Comparison of ENCODE assay signal across 19 cellular contexts in genomic region chr22:29345932-29346331, GRCh38. TPM values are rescaled to one million over a fixed set of nuclear protein-coding genes. Genes with fewer than 3 reads are reported as not detected.
DNase-seq lines count a peak whose midpoint lies in the region; ATAC-seq and TF ChIP-seq lines count a peak whose summit lies in the region.
"Had no signal": no experiment of that assay in that cellular context is flagged by ENCODE, and none has a peak within 500 bp of the region (broad histone marks: within the 10 kb centered on the region; RNA-seq: fewer than 3 reads in every experiment).

No MANE protein-coding gene starts in this region.

- no peaks in the 10 kb centered on the region for H3K27me3 ChIP-seq in sigmoid colon
- H3K27me3 ChIP-seq: hepatocyte, right lobe of liver, uterus had no signal

- no peaks in the 10 kb centered on the region for H3K9me3 ChIP-seq in sigmoid colon
- H3K9me3 ChIP-seq: Caco-2, right lobe of liver, uterus had no signal

- TF ChIP-seq CTCF in VCaP (conservative IDR thresholded peaks at IDR 0.05), result no peak
- TF ChIP-seq CTCF in sigmoid colon (IDR thresholded peaks at IDR 0.05), result no peak
- TF ChIP-seq CTCF in omental fat pad (IDR thresholded peaks at IDR 0.05), result no peak

- H3K27ac ChIP-seq in VCaP, result peak overlapping the region; percentile 87
- peak overlapping the region in 3 of 4 donors; percentile 63 to 79 (median 76) for H3K27ac ChIP-seq in sigmoid colon
- H3K27ac ChIP-seq: hepatocyte, uterus had no signal

- in situ Hi-C loops in G401 (cut with HindIII; ENCODE audit: low sequenced_read_pairs), result no loop called here

- TF ChIP-seq POLR2A in sigmoid colon (IDR thresholded peaks at IDR 0.05), result no peak

- H3K4me3 ChIP-seq in sigmoid colon, result no peak overlapping the region
- H3K4me3 ChIP-seq: hepatocyte, right lobe of liver, uterus had no signal

- no peak for TF ChIP-seq EP300 in sigmoid colon (IDR thresholded peaks at IDR 0.05)

- no peak for ATAC-seq in omental fat pad (ENCODE audit: low FRiP score)
- ATAC-seq: activated CD8-positive, alpha-beta memory T cell treated with anti-CD3 and anti-CD28 coated beads, Interleukin-2, amount 10 ng/mL, durations not matched to agents 7 days and 5 days; stimulated activated naive CD8-positive, alpha-beta T cell treated with anti-CD3 and anti-CD28 coated beads, Interleukin-15, Interleukin-2, amounts not matched to agents 100 U/mL and 50 U/mL, for 24 hours had no signal

- intact Hi-C loops in sigmoid colon (cut with DNase I), result loop anchor here (2.0 kb wide), 1 partner anchor 13 kb away; no protein-coding TSS in a partner anchor

- H3K36me3 ChIP-seq in sigmoid colon, result peaks cover 16 to 60% (median 43%) of the 10 kb centered on the region in 4 donors
- H3K36me3 ChIP-seq: uterus had no signal

- peak; percentile 41 for DNase-seq in G401 (ENCODE audit: low spot score)
- peak; percentile 72 for DNase-seq in islet precursor cell
- no peak for DNase-seq in sigmoid colon
- DNase-seq in kidney glomerular epithelial cell (lab: John Stamatoyannopoulos, UW), result no peak
- no peak for DNase-seq in omental fat pad (ENCODE audit: low spot score)
- no peak for DNase-seq in SKM-1 (lab: John Stamatoyannopoulos, UW; ENCODE audit: unreplicated experiment)
- DNase-seq: activated CD8-positive, alpha-beta memory T cell treated with anti-CD3 and anti-CD28 coated beads, Interleukin-2, amount 10 ng/mL, durations not matched to agents 7 days and 5 days; AML-193; Caco-2; H7; NCI-H187; SHP77; stimulated activated naive CD8-positive, alpha-beta T cell treated with anti-CD3 and anti-CD28 coated beads, Interleukin-15, Interleukin-2, amounts not matched to agents 100 U/mL and 50 U/mL, for 24 hours; uterus had no signal

- H3K4me1 ChIP-seq in sigmoid colon, result peaks cover 0 to 51% (median 47%) of the 10 kb centered on the region in 4 donors
- H3K4me1 ChIP-seq: uterus had no signal

RNA-seq across cellular contexts. Expression of gene RASL10A, which starts 30.4 kb away (rescaled TPM):
- 3.0 and 9.6 TPM in 2 replicates for total RNA-seq in G401 (2014; rRNA removed; shearing (Covaris generic))
- total RNA-seq in sigmoid colon, result 1 to 10 TPM in 2 of 4 donors, under 1 TPM in 2; 0.33 to 1.7 (median 0.92) TPM
- 1 to 10 TPM in 1 of 3 donors, not detected in 2; 3.0 TPM for polyA plus RNA-seq in sigmoid colon
- 1 to 10 TPM in 2 of 4 donors, under 1 TPM in 1, not detected in 1; 0.56 to 2.6 (median 1.5) TPM for total RNA-seq in omental fat pad
- total RNA-seq: NCI-H460 had no signal
- polyA plus RNA-seq: IgD-negative memory B cell had no signal

RNA-seq across cellular contexts. Expression of gene GAS2L1, which starts 39.5 kb away (rescaled TPM):
- total RNA-seq in G401 (2014; rRNA removed; shearing (Covaris generic)), result 13.2 and 26.3 TPM in 2 replicates
- 10 to 100 TPM; 14.0 to 25.2 (median 19.3) TPM for total RNA-seq in sigmoid colon
- 10 to 100 TPM; 12.0 to 27.5 (median 23.8) TPM for polyA plus RNA-seq in sigmoid colon
- 10 to 100 TPM; 13.4 to 29.0 (median 22.7) TPM for total RNA-seq in omental fat pad

RNA-seq across cellular contexts. Expression of gene AP1B1, which starts 42.4 kb away (rescaled TPM):
- total RNA-seq in G401 (2014; rRNA removed; shearing (Covaris generic)), result 70.0 and 88.7 TPM in 2 replicates
- total RNA-seq in sigmoid colon (10 to 100 TPM; 33.1 to 55.1 (median 41.4) TPM), omental fat pad (10 to 100 TPM; 58.0 to 77.3 (median 75.3) TPM)
- polyA plus RNA-seq in sigmoid colon, result 10 to 100 TPM; 36.6 to 83.2 (median 52.9) TPM

Comparison
In these comparisons a context has a peak if more than half of its experiments do, and no peak if none do; other contexts are left out.
1. DNase-seq: peak in G401 (single experiment) and islet precursor cell (single experiment); none in sigmoid colon (single experiment), kidney glomerular epithelial cell (single experiment), omental fat pad (single experiment) and SKM-1 (single experiment).